Comparison of ENCODE assay signal across 1 cellular context in genomic region chr17:788551-788950, GRCh38.
TF ChIP-seq lines count a peak whose summit lies in the region.

No MANE protein-coding gene starts in this region.

TF ChIP-seq in HEK293T, 16 proteins besides CTCF, POLR2A, EP300 and RAD21:
- TF ChIP-seq NFRKB (IDR thresholded peaks at IDR 0.05) (no peak), SUZ12 (IDR thresholded peaks at IDR 0.05) (no peak), ARNT (IDR thresholded peaks at IDR 0.05) (no peak), LEF1 (IDR thresholded peaks at IDR 0.05; ENCODE audit: borderline replicate concordance) (no peak), BHLHE40 (IDR thresholded peaks at IDR 0.05; ENCODE audit: borderline replicate concordance) (no peak), CTBP1 (IDR thresholded peaks at IDR 0.05; ENCODE audit: borderline replicate concordance) (no peak)
- TF ChIP-seq, protein P1, sequence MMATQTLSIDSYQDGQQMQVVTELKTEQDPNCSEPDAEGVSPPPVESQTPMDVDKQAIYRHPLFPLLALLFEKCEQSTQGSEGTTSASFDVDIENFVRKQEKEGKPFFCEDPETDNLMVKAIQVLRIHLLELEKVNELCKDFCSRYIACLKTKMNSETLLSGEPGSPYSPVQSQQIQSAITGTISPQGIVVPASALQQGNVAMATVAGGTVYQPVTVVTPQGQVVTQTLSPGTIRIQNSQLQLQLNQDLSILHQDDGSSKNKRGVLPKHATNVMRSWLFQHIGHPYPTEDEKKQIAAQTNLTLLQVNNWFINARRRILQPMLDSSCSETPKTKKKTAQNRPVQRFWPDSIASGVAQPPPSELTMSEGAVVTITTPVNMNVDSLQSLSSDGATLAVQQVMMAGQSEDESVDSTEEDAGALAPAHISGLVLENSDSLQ (IDR thresholded peaks at IDR 0.05): no peak
